10 cellular contexts compared by ENCODE assay signal in genomic region chr3:3800685-3801509, GRCh38. TPM values are rescaled to one million over a fixed set of nuclear protein-coding genes. Genes with fewer than 3 reads are reported as not detected.
A peak's percentile ranks its signal among the peaks of the same experiment; 100 is the strongest.
DNase-seq lines count a peak whose midpoint lies in the region; ATAC-seq and TF ChIP-seq lines count a peak whose summit lies in the region.
"Had no signal": no experiment of that assay in that cellular context is flagged by ENCODE, and none has a peak within 500 bp of the region (broad histone marks: within the 10 kb centered on the region; RNA-seq: fewer than 3 reads in every experiment).

No MANE protein-coding gene starts in this region.

- peaks cover 14% of the 10 kb centered on the region for H3K4me1 Mint-ChIP-seq in memory B cell

- H3K9me3 ChIP-seq in colonic mucosa = no peaks in the 10 kb centered on the region

- H3K9ac ChIP-seq in colonic mucosa (ENCODE audit: low read depth in 2 of 2, low read length in 2 of 2) = no peak overlapping the region

- DNase-seq in DMS53 (lab: John Stamatoyannopoulos, UW) = peak; percentile 27
- no peak for DNase-seq in DMS53 treated with DMSO at 0.1 percent for 48 hours (lab: John Stamatoyannopoulos, UW; ENCODE audit: unreplicated experiment)
- DNase-seq in colonic mucosa = peak; percentile 21
- peak in 1 of 2 donors; percentile 3 for DNase-seq in memory B cell (ENCODE audit: low spot score in 2 of 2)
- no peak for DNase-seq in activated effector memory CD4-positive, alpha-beta T cell treated with anti-CD3 and anti-CD28 coated beads, Interleukin-2, amount 50 U/mL, for 16 hours
- no peak for DNase-seq in GM19238 (ENCODE audit: insufficient read length, low spot score)
- no peak for DNase-seq in NOMO-1 (lab: John Stamatoyannopoulos, UW; ENCODE audit: unreplicated experiment in 2 of 2)

- TF ChIP-seq CTCF in colonic mucosa (IDR thresholded peaks at IDR 0.05) = no peak

- H3K27me3 ChIP-seq in colonic mucosa = peaks cover 24% of the 10 kb centered on the region

- no peak for ATAC-seq in memory B cell (ENCODE audit: low read depth)
- ATAC-seq: HCT116 had no signal

- H3K4me1 ChIP-seq in colonic mucosa = no peaks in the 10 kb centered on the region

- no peaks in the 10 kb centered on the region for H3K9me3 Mint-ChIP-seq in memory B cell

- no peak overlapping the region for H3K27ac ChIP-seq in colonic mucosa
- H3K27ac ChIP-seq in temporal lobe (ENCODE audit: low read depth, low read length) = peak overlapping the region; percentile 7

- peak overlapping the region; percentile 8 for H3K27ac Mint-ChIP-seq in memory B cell

- no peaks in the 10 kb centered on the region for H3K27me3 Mint-ChIP-seq in memory B cell

- peak overlapping the region; percentile 92 for H3K4me3 Mint-ChIP-seq in memory B cell

- intact Hi-C loops in colonic mucosa (cut with DNase I) = no loop called here

- H3K36me3 Mint-ChIP-seq in memory B cell = no peaks in the 10 kb centered on the region

- H3K36me3 ChIP-seq in colonic mucosa = no peaks in the 10 kb centered on the region

- H3K4me3 ChIP-seq in colonic mucosa = peak overlapping the region; percentile 43

RNA-seq across cellular contexts. Expression of gene LRRN1, which starts 1.7 kb away (rescaled TPM):
- total RNA-seq in colonic mucosa (under 1 TPM; 0.24 to 0.74 TPM), temporal lobe (29.7 TPM)
- total RNA-seq: glomerular endothelial cell had no signal

Comparison
In these comparisons a context has a peak if more than half of its experiments do, and no peak if none do; other contexts are left out.
1. DNase-seq: peak in DMS53 (single experiment) and colonic mucosa (single experiment); none in DMS53 treated with DMSO at 0.1 percent for 48 hours (single experiment), activated effector memory CD4-positive, alpha-beta T cell treated with anti-CD3 and anti-CD28 coated beads, Interleukin-2, amount 50 U/mL, for 16 hours (single experiment), GM19238 (single experiment) and NOMO-1 (0 of 2).
2. RNA of gene LRRN1, which starts 1.7 kb away (total RNA-seq): 29.7 TPM in temporal lobe (single experiment); 0.24 to 0.74 TPM in colonic mucosa; every median in the first group is over 10 times any median in the second.